ENCODE assay signal across 2 cellular contexts in genomic region chr13:113321546-113321945, GRCh38.
A peak's percentile ranks its signal among the peaks of the same experiment; 100 is the strongest.
TF ChIP-seq lines count a peak whose summit lies in the region.

No MANE protein-coding gene starts in this region.

TF ChIP-seq in H1, 55 proteins besides CTCF, POLR2A, EP300 and RAD21:
- TF ChIP-seq POLR2AphosphoS5 (IDR thresholded peaks at IDR 0.05; ENCODE audit: low read depth, low read length) = 0 out of 2 replicates have a peak, but pooled peaks have one; percentile 10
- no peak for TF ChIP-seq TCF12 (IDR thresholded peaks at IDR 0.05; ENCODE audit: low read depth, low read length)

TF ChIP-seq in HepG2, 621 proteins besides CTCF, POLR2A, EP300 and RAD21:
- TF ChIP-seq CHCHD3 (CRISPR knock-in tag; IDR thresholded peaks at IDR 0.05) = no peak
- TF ChIP-seq RBM22 (optimal IDR thresholded peaks at IDR 0.05; ENCODE audit: low read length) = peak; percentile 86
- 0 out of 2 replicates have a peak, but pooled peaks have one; percentile 15 for TF ChIP-seq PAF1 (CRISPR knock-in tag; IDR thresholded peaks at IDR 0.05)
- TF ChIP-seq AGO2 (optimal IDR thresholded peaks at IDR 0.05; ENCODE audit: low read depth, low read length) = peak; percentile 54
TF ChIP-seq in HepG2: peak in this region for 3.
